ENCODE assay signal across 8 cellular contexts in the genomic region with DNA sequence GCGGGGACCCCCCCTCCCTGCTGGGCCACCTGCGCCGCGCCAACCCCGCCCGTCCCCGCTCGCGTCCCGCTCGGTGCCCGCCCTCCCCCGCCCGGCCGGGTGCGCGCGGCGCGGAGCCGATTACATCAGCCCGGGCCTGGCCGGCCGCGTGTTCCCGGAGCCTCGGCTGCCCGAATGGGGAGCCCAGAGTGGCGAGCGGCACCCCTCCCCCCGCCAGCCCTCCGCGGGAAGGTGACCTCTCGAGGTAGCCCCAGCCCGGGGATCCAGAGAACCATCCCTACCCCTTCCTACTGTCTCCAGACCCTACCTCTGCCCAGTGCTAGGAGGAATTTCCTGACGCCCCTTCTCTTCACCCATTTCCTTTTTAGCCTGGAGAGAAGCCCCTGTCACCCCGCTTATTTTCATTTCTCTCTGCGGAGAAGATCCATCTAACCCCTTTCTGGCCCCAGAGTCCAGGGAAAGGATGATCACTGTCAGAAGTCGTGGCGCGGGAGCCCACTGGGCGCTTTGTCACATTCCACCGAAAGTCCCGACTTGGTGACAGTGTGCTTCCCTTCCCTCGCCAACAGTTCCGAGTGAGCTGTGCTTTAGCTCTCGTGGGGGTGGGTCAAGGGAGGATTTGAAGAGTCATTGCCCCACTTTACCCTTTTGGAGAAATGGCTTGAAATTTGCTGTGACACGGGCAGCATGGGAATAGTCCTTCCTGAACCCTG. TPM values are rescaled to one million over a fixed set of nuclear protein-coding genes. Genes with fewer than 3 reads are reported as not detected.
DNase-seq lines count a peak whose midpoint lies in the region; ATAC-seq and TF ChIP-seq lines count a peak whose summit lies in the region.

No MANE protein-coding gene starts in this region.

- H3K36me3 Mint-ChIP-seq in activated B cell treated with CpG ODN at 0.5 μM for 24 hours (ENCODE audit: low read depth) = peaks cover 2% of the 10 kb centered on the region
- H3K36me3 Mint-ChIP-seq in central memory CD8-positive, alpha-beta T cell (ENCODE audit: insufficient read depth) = peaks cover 7% of the 10 kb centered on the region

- H3K27me3 ChIP-seq in GM06990 (replicated peaks; ENCODE audit: control insufficient read depth, insufficient read depth, low read length) = no peaks in the 10 kb centered on the region

- no peaks in the 10 kb centered on the region; the same call in 1 of the 2 replicates for H3K36me3 ChIP-seq in GM06990 (ENCODE audit: control insufficient read depth, insufficient read depth, low read length)

- peaks cover 16% of the 10 kb centered on the region for H3K27me3 Mint-ChIP-seq in activated B cell treated with CpG ODN at 0.5 μM for 24 hours
- H3K27me3 Mint-ChIP-seq in central memory CD8-positive, alpha-beta T cell = peaks cover 27% of the 10 kb centered on the region

- H3K27ac Mint-ChIP-seq in activated B cell treated with CpG ODN at 0.5 μM for 24 hours = peak overlapping the region; percentile 82
- no peak overlapping the region for H3K27ac Mint-ChIP-seq in central memory CD8-positive, alpha-beta T cell (ENCODE audit: low read depth)

- DNase-seq in GM06990 (ENCODE audit: extremely low read depth, insufficient read length) (peak; percentile 81), HuH-7.5 (ENCODE audit: low spot score) (peak; percentile 60), activated B cell treated with CpG ODN at 0.5 μM for 24 hours (peak; percentile 67), left kidney (ENCODE audit: low read depth, low spot score) (peak; percentile 77), GF-D8 (lab: John Stamatoyannopoulos, UW) (no peak)
- no peak for DNase-seq in central memory CD8-positive, alpha-beta T cell (ENCODE audit: low spot score in 2 of 2)
- DNase-seq in stimulated activated CD4-positive, alpha-beta T cell treated with anti-CD3 and anti-CD28 coated beads, Interleukin-1b, Interleukin-23, amount 100 ng/mL, for 48 hours = peak; percentile 78

- peak overlapping the region; percentile 94 for H3K4me3 Mint-ChIP-seq in activated B cell treated with CpG ODN at 0.5 μM for 24 hours
- peak overlapping the region; percentile 81 for H3K4me3 Mint-ChIP-seq in central memory CD8-positive, alpha-beta T cell

- peaks cover 45% of the 10 kb centered on the region for H3K4me1 Mint-ChIP-seq in activated B cell treated with CpG ODN at 0.5 μM for 24 hours
- peaks cover 38% of the 10 kb centered on the region for H3K4me1 Mint-ChIP-seq in central memory CD8-positive, alpha-beta T cell

- TF ChIP-seq CTCF in GM06990 (IDR thresholded peaks at IDR 0.05; ENCODE audit: insufficient read depth, low read length, poor library complexity, severe bottlenecking) (no peak), activated B cell treated with CpG ODN at 0.5 μM for 24 hours (IDR thresholded peaks at IDR 0.05) (no peak)

- peak; percentile 15 for ATAC-seq in activated B cell treated with CpG ODN at 0.5 μM for 24 hours (ENCODE audit: low read depth)
- no peak for ATAC-seq in central memory CD8-positive, alpha-beta T cell (replicated peaks; ENCODE audit: extremely low read depth, poor library complexity, severe bottlenecking)
- no peak for ATAC-seq in GM21576 (IDR thresholded peaks at IDR 0.05; ENCODE audit: unreplicated experiment)

- intact Hi-C loops in activated B cell treated with CpG ODN at 0.5 μM for 24 hours (cut with micrococcal nuclease) = loop anchor here (2.0 to 10.0 kb wide), 8 partner anchors 85 to 1875 kb away; a partner anchor contains a TSS

- POLR2A ChIA-PET in activated B cell treated with CpG ODN at 0.5 μM for 24 hours (lab: Charles Lee) = interaction anchor here (0.9 to 5.7 kb wide), 5 partner anchors 57 to 142 kb away, joined by 3 to 41 read pairs (median 21); a partner anchor contains a TSS

- no peaks in the 10 kb centered on the region for H3K9me3 Mint-ChIP-seq in activated B cell treated with CpG ODN at 0.5 μM for 24 hours
- H3K9me3 Mint-ChIP-seq in central memory CD8-positive, alpha-beta T cell = no peaks in the 10 kb centered on the region

- peak overlapping the region; percentile 85 for H3K4me3 ChIP-seq in GM06990 (replicated peaks; ENCODE audit: low read depth, low read length)

- CTCF ChIA-PET in activated B cell treated with CpG ODN at 0.5 μM for 24 hours (lab: Charles Lee) = interaction anchor here (1.1 to 8.4 kb wide), 4 partner anchors 25 to 303 kb away, joined by 4 to 99 read pairs (median 28); no protein-coding TSS in a partner anchor

RNA-seq across cellular contexts. Expression of a gene that starts 2.0 kb away (rescaled TPM):
- 29.0 and 31.3 TPM in 2 replicates for total RNA-seq in activated B cell treated with CpG ODN at 0.5 μM for 24 hours

Comparison
In these comparisons a context has a peak if more than half of its experiments do, and no peak if none do; other contexts are left out.
1. DNase-seq: peak in GM06990 (single experiment), HuH-7.5 (single experiment), activated B cell treated with CpG ODN at 0.5 μM for 24 hours (single experiment), left kidney (single experiment) and stimulated activated CD4-positive, alpha-beta T cell treated with anti-CD3 and anti-CD28 coated beads, Interleukin-1b, Interleukin-23, amount 100 ng/mL, for 48 hours (single experiment); none in central memory CD8-positive, alpha-beta T cell (0 of 2) and GF-D8 (single experiment).